In genomic region chr3:98593046-98593936, GRCh38 we compare ENCODE assay signal across 8 cellular contexts.
DNase-seq lines count a peak whose midpoint lies in the region; ATAC-seq and TF ChIP-seq lines count a peak whose summit lies in the region.

Gene CPOX, minus strand, starts transcription at chr3:98593611. Its CDS starts 107 bp downstream, at chr3:98593504.

- DNase-seq in AG10803 (ENCODE audit: low read depth) (peak; percentile 79), NCI-H446 (lab: John Stamatoyannopoulos, UW) (peak; percentile 42 to 77), kidney tubule cell (ENCODE audit: low spot score) (peak; percentile 95)
- peak; percentile 82 to 83 for DNase-seq in activated CD4-positive, alpha-beta T cell treated with anti-CD3 and anti-CD28 coated beads for 24 hours (ENCODE audit: low read depth in 2 of 2)
- DNase-seq in stimulated activated CD4-positive, alpha-beta T cell treated with anti-CD3 and anti-CD28 coated beads, Interleukin-1b, Interleukin-23, amount 100 ng/mL, for 1 hour (ENCODE audit: low read depth in 2 of 2): peak; percentile 51 to 68

- ATAC-seq in GM19025 (IDR thresholded peaks at IDR 0.05; ENCODE audit: low read depth, unreplicated experiment): peak; percentile 93
- ATAC-seq in HG03280 (IDR thresholded peaks at IDR 0.05; ENCODE audit: unreplicated experiment): peak; percentile 91

- peak within 1 kb of the TSS; percentile 78 for H3K4me3 ChIP-seq in AG10803 (ENCODE audit: low read length)

- peak within 1 kb of the TSS; percentile 90 for H3K27ac ChIP-seq in cingulate gyrus (ENCODE audit: low read depth, low read length)

- no peak for TF ChIP-seq CTCF in AG10803 (conservative IDR thresholded peaks at IDR 0.05; ENCODE audit: low read length)

Comparison
In these comparisons a context has a peak if more than half of its experiments do, and no peak if none do; other contexts are left out.
1. Peak in every context shown above with its lines: DNase-seq, ATAC-seq, H3K4me3 ChIP-seq and H3K27ac ChIP-seq.